ENCODE assay signal across 10 cellular contexts in the genomic region with DNA sequence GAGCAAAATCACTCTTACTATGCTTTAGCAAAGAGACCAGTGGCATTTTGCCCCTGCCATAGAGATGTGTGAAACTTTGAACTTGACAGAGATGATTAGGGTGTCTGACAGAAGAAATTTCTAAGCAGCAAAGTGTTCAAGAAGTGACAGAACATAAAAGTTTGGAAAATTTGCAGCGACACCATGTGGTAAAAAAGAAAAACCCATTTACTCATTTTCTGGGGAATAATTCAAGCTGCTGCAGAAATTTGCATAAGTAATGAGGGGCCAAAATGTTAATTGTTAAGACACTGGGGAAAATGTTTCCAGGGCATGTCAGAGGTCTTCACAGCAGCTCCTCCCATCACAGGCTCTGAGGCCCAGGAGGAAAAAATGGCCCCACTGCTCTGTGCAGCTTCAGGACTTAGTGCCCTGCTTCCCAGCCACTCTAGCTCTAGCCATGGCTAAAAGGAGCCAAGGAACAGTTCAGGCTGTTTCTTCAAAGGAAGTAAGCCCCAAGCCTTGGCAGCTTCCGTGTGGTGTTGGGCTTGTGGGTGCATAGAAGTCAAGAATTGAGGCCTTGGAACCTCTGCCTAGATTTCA. TPM values are rescaled to one million over a fixed set of nuclear protein-coding genes. Genes with fewer than 3 reads are reported as not detected.
DNase-seq lines count a peak whose midpoint lies in the region; ATAC-seq lines count a peak whose summit lies in the region.
"Had no signal": no experiment of that assay in that cellular context is flagged by ENCODE, and none has a peak within 500 bp of the region (broad histone marks: within the 10 kb centered on the region; RNA-seq: fewer than 3 reads in every experiment).

No MANE protein-coding gene starts in this region.

- ATAC-seq in GM21528 (IDR thresholded peaks at IDR 0.05; ENCODE audit: low FRiP score, unreplicated experiment): no peak

- peak; percentile 54 for DNase-seq in ELR (ENCODE audit: low read depth)
- DNase-seq in LoVo (ENCODE audit: low spot score): peak; percentile 21
- peak; percentile 15 for DNase-seq in central memory CD4-positive, alpha-beta T cell
- peak; percentile 14 for DNase-seq in myocyte (ENCODE audit: low read depth)
- no peak for DNase-seq in NCI-H2029 (lab: John Stamatoyannopoulos, UW)
- no peak for DNase-seq in C1 segment of cervical spinal cord (lab: John Stamatoyannopoulos, UW)
- no peak for DNase-seq in activated CD4-positive, CD25-positive, alpha-beta regulatory T cell (lab: John Stamatoyannopoulos, UW)
- DNase-seq: activated naive CD4-positive, alpha-beta T cell treated with anti-CD3 and anti-CD28 coated beads, Interleukin-2, amount 10 ng/mL, durations not matched to agents 7 days and 5 days; hippocampal formation had no signal

RNA-seq across cellular contexts. Expression of gene AP3B1, which starts 6.1 kb away (rescaled TPM):
- total RNA-seq in myocyte: 47.4 and 50.0 TPM in 2 replicates
- polyA plus RNA-seq in myocyte (2012): 32.1 TPM

RNA-seq across cellular contexts. Expression of gene SCAMP1, which starts 59.9 kb away (rescaled TPM):
- 45.4 and 47.8 TPM in 2 replicates for total RNA-seq in myocyte
- 19.8 TPM for polyA plus RNA-seq in myocyte (2012)

Comparison
In these comparisons a context has a peak if more than half of its experiments do, and no peak if none do; other contexts are left out.
1. DNase-seq: peak in ELR (single experiment), LoVo (single experiment), central memory CD4-positive, alpha-beta T cell (single experiment) and myocyte (single experiment); none in NCI-H2029 (single experiment), C1 segment of cervical spinal cord (0 of 14) and activated CD4-positive, CD25-positive, alpha-beta regulatory T cell (0 of 4).